ENCODE assay signal across 8 cellular contexts in the genomic region with DNA sequence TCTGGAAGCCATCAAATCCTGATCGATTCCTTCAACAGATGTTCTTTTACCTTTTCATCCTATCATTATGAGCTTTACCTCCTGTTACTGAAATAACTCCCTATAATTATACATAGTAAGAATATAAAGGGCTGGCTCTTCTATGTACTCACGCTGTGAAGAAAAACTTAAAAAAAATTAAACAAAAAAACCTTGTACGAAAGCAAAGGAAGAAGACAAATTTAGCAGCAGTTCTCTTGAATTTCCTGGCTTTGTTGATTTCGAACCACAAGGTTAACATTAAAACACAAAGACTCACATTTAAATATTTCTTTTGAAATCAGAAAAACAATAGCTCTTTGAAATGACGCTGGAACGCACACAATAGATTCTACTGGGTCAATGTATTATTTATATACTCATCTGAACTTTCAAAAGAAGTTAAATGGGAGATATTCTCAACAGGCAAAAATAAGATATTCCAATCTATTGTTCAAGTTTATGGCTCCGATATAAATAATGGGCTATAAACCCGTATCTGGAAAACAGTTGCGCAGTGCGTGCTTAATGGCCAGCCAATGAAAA. TPM values are rescaled to one million over a fixed set of nuclear protein-coding genes. Genes with fewer than 3 reads are reported as not detected.
DNase-seq lines count a peak whose midpoint lies in the region; ATAC-seq and TF ChIP-seq lines count a peak whose summit lies in the region.

No MANE protein-coding gene starts in this region.

- no peaks in the 10 kb centered on the region for H3K27me3 ChIP-seq in right atrium auricular region

- in situ Hi-C loops in astrocyte of the cerebellum (cut with HindIII; ENCODE audit: low sequenced_read_pairs): no loop called here

- intact Hi-C loops in left cardiac atrium (cut with DNase I): no loop called here
- intact Hi-C loops in lower leg skin (cut with DNase I; ENCODE audit: low total_unique reads): no loop called here
- intact Hi-C loops in left colon (cut with DNase I, micrococcal nuclease): no loop called here

- WGBS in lower leg skin, 2 donors: 0 to 1% methylated on average over 10 of the region's 10 CpGs

- peaks cover 35% of the 10 kb centered on the region for H3K4me1 Mint-ChIP-seq in type B pancreatic cell (ENCODE audit: unreplicated experiment)

- H3K36me3 Mint-ChIP-seq in type B pancreatic cell: peaks cover 10% of the 10 kb centered on the region

- no peak for TF ChIP-seq POLR2A in lower leg skin (IDR thresholded peaks at IDR 0.05)

- H3K4me1 ChIP-seq in right atrium auricular region: peaks cover 0 to 22% of the 10 kb centered on the region in 2 donors

- H3K4me3 Mint-ChIP-seq in type B pancreatic cell: peak overlapping the region; percentile 96

- peak in 1 of 2 donors; percentile 2 for TF ChIP-seq CTCF in right atrium auricular region (IDR thresholded peaks at IDR 0.05)
- TF ChIP-seq CTCF in astrocyte of the cerebellum (IDR thresholded peaks at IDR 0.05; ENCODE audit: low read depth, low read length, missing control alignments): no peak
- TF ChIP-seq CTCF in lower leg skin (IDR thresholded peaks at IDR 0.05): no peak
- no peak for TF ChIP-seq CTCF in type B pancreatic cell (conservative IDR thresholded peaks at IDR 0.05)

- no peaks in the 10 kb centered on the region for H3K27me3 Mint-ChIP-seq in type B pancreatic cell

- H3K4me3 ChIP-seq in right atrium auricular region: peak overlapping the region; percentile 76
- peak overlapping the region; percentile 77 for H3K4me3 ChIP-seq in astrocyte of the cerebellum (ENCODE audit: low read depth, low read length)
- H3K4me3 ChIP-seq in lower leg skin (ENCODE audit: low read depth, poor library complexity, severe bottlenecking): peak overlapping the region; percentile 93

- no peak for ATAC-seq in left cardiac atrium
- ATAC-seq in left colon: no peak

- H3K9me3 ChIP-seq in right atrium auricular region: no peaks in the 10 kb centered on the region

- peak overlapping the region; percentile 100 for H3K27ac Mint-ChIP-seq in type B pancreatic cell

- H3K36me3 ChIP-seq in right atrium auricular region: no peaks in the 10 kb centered on the region

- H3K27ac ChIP-seq in right atrium auricular region: peak overlapping the region; percentile 99

- H3K9me3 Mint-ChIP-seq in type B pancreatic cell: no peaks in the 10 kb centered on the region

- DNase-seq in right atrium auricular region (ENCODE audit: low spot score): no peak
- no peak for DNase-seq in left cardiac atrium
- DNase-seq in astrocyte of the cerebellum (ENCODE audit: low read depth): no peak
- no peak for DNase-seq in lower leg skin (ENCODE audit: low spot score in 2 of 2)
- no peak for DNase-seq in type B pancreatic cell (ENCODE audit: extremely low spot score, unreplicated experiment)
- no peak for DNase-seq in left colon
- DNase-seq in A172 (ENCODE audit: low spot score): no peak
- DNase-seq in activated CD4-positive, CD25-positive, alpha-beta regulatory T cell (lab: John Stamatoyannopoulos, UW): no peak

RNA-seq across cellular contexts. Expression of a gene that starts 13.6 kb away (rescaled TPM):
- 10 to 100 TPM; 25.0 to 32.9 TPM for total RNA-seq in right atrium auricular region
- total RNA-seq in left cardiac atrium: 10 to 100 TPM; 27.8 to 36.5 TPM
- total RNA-seq in lower leg skin: 10 to 100 TPM; 41.4 to 63.6 (median 42.9) TPM
- 66.5 and 79.4 TPM in 2 replicates for total RNA-seq in type B pancreatic cell (ENCODE audit: low replicate concordance)
- total RNA-seq in left colon: 10 to 100 TPM; 46.7 to 47.6 TPM
- 6.9 and 15.8 TPM in 2 replicates for total RNA-seq in A172 (2014; rRNA removed; shearing (Covaris generic))

RNA-seq across cellular contexts. Expression of a gene that starts 26.5 kb away (rescaled TPM):
- 1 to 10 TPM; 1.6 to 5.5 TPM for total RNA-seq in right atrium auricular region
- total RNA-seq in left cardiac atrium: 1 to 10 TPM; 3.9 to 4.0 TPM
- 1 to 10 TPM in 2 of 4 donors, under 1 TPM in 2; 0.62 to 1.4 (median 0.94) TPM for total RNA-seq in lower leg skin
- total RNA-seq in type B pancreatic cell (ENCODE audit: low replicate concordance): 2.1 and 2.3 TPM in 2 replicates
- total RNA-seq in left colon: 1 to 10 TPM; 2.2 to 2.6 TPM
- 0.84 and 1.5 TPM in 2 replicates for total RNA-seq in A172 (2014; rRNA removed; shearing (Covaris generic))
